8 cellular contexts compared by ENCODE assay signal in genomic region chr21:43865471-43866181, GRCh38. TPM values are rescaled to one million over a fixed set of nuclear protein-coding genes. Genes with fewer than 3 reads are reported as not detected.
DNase-seq lines count a peak whose midpoint lies in the region; ATAC-seq, FAIRE-seq and TF ChIP-seq lines count a peak whose summit lies in the region.

No MANE protein-coding gene starts in this region.

- FAIRE-seq in urothelium cell line (lab: Jason Lieb, UNC) = no peak

- H3K4me3 ChIP-seq in CD8-positive, alpha-beta T cell (ENCODE audit: low read depth, low read length) = peak overlapping the region; percentile 61
- peak overlapping the region; percentile 67 to 71 for H3K4me3 ChIP-seq in duodenal mucosa (ENCODE audit: low read depth in 1 of 2, low read length in 2 of 2)

- peak overlapping the region in 1 of 2 donors; percentile 74 for H3K9ac ChIP-seq in duodenal mucosa (ENCODE audit: low read depth in 1 of 2, low read length in 2 of 2)

- POLR2A ChIA-PET in CD8-positive, alpha-beta T cell (lab: Charles Lee) = interaction anchor here (1.3 to 1.4 kb wide), 2 partner anchors 28 to 56 kb away, joined by 3 to 8 read pairs; no protein-coding TSS in a partner anchor

- CTCF ChIA-PET in CD8-positive, alpha-beta T cell (lab: Charles Lee) = no interaction called here

- H3K27me3 ChIP-seq in CD8-positive, alpha-beta T cell (ENCODE audit: insufficient read depth, low read length) = no peaks in the 10 kb centered on the region
- H3K27me3 ChIP-seq in duodenal mucosa (ENCODE audit: control insufficient read depth in 1 of 2, insufficient read depth in 2 of 2, low read length in 2 of 2) = no peaks in the 10 kb centered on the region

- no peaks in the 10 kb centered on the region for H3K36me3 ChIP-seq in CD8-positive, alpha-beta T cell (ENCODE audit: insufficient read depth, low read length)
- peaks cover 4 to 6% of the 10 kb centered on the region in 2 donors for H3K36me3 ChIP-seq in duodenal mucosa (ENCODE audit: control insufficient read depth in 1 of 2, insufficient read depth in 2 of 2, low read length in 2 of 2)

- peak in 6 of 7 experiments; percentile 27 to 72 (median 50) for DNase-seq in CD8-positive, alpha-beta T cell
- DNase-seq in activated CD4-positive, CD25-positive, alpha-beta regulatory T cell treated with anti-CD3 and anti-CD28 coated beads, Interleukin-2, amount 50 U/mL, for 72 hours = peak; percentile 66
- DNase-seq in medulla oblongata (ENCODE audit: extremely low spot score) (peak; percentile 31), urothelium cell line (ENCODE audit: low spot score) (no peak)
- peak; percentile 41 to 77 for DNase-seq in stimulated activated effector memory CD8-positive, alpha-beta T cell treated with anti-CD3 and anti-CD28 coated beads, Interleukin-12 subunit alpha, Interleukin-12 subunit beta, amount 100 ng/mL, for 72 hours (ENCODE audit: low spot score in 2 of 2)

- H3K9me3 ChIP-seq in CD8-positive, alpha-beta T cell (ENCODE audit: low read length) = no peaks in the 10 kb centered on the region
- no peaks in the 10 kb centered on the region for H3K9me3 ChIP-seq in duodenal mucosa (ENCODE audit: control insufficient read depth in 1 of 2, low read length in 2 of 2)

- intact Hi-C loops in CD8-positive, alpha-beta T cell (cut with DNase I, micrococcal nuclease) = loop anchor here (1.0 to 5.0 kb wide), 6 partner anchors 52 to 973 kb away; partner anchors contain the start of genes NDUFV3 (in 1 of the 2) and RRP1 (in 1 of the 2)

- peak overlapping the region; percentile 85 for H3K27ac Mint-ChIP-seq in CD8-positive, alpha-beta T cell
- peak overlapping the region; percentile 84 for H3K27ac Mint-ChIP-seq in stimulated activated effector memory CD8-positive, alpha-beta T cell treated with anti-CD3 and anti-CD28 coated beads, Interleukin-12 subunit alpha, Interleukin-12 subunit beta, amount 100 ng/mL, for 72 hours

- TF ChIP-seq CTCF in CD8-positive, alpha-beta T cell (IDR thresholded peaks at IDR 0.05) = no peak

- no peaks in the 10 kb centered on the region for H3K9me3 Mint-ChIP-seq in CD8-positive, alpha-beta T cell
- H3K9me3 Mint-ChIP-seq in stimulated activated effector memory CD8-positive, alpha-beta T cell treated with anti-CD3 and anti-CD28 coated beads, Interleukin-12 subunit alpha, Interleukin-12 subunit beta, amount 100 ng/mL, for 72 hours = no peaks in the 10 kb centered on the region

- no peaks in the 10 kb centered on the region for H3K27me3 Mint-ChIP-seq in CD8-positive, alpha-beta T cell (ENCODE audit: low read depth)

- peak; percentile 50 for ATAC-seq in CD8-positive, alpha-beta T cell
- ATAC-seq in HG02798 (IDR thresholded peaks at IDR 0.05; ENCODE audit: poor library complexity, unreplicated experiment) (peak; percentile 37), HG02884 (IDR thresholded peaks at IDR 0.05; ENCODE audit: unreplicated experiment) (no peak)
- peak; percentile 45 for ATAC-seq in stimulated activated effector memory CD8-positive, alpha-beta T cell treated with anti-CD3 and anti-CD28 coated beads, Interleukin-12 subunit alpha, Interleukin-12 subunit beta, amount 100 ng/mL, for 72 hours

- H3K4me1 ChIP-seq in CD8-positive, alpha-beta T cell (ENCODE audit: insufficient read depth, low read length) = peaks cover 23% of the 10 kb centered on the region
- peaks cover 30 to 35% of the 10 kb centered on the region in 2 donors for H3K4me1 ChIP-seq in duodenal mucosa (ENCODE audit: control insufficient read depth in 1 of 2, insufficient read depth in 2 of 2, low read length in 2 of 2)

- peak overlapping the region; percentile 81 for H3K4me3 Mint-ChIP-seq in CD8-positive, alpha-beta T cell
- H3K4me3 Mint-ChIP-seq in stimulated activated effector memory CD8-positive, alpha-beta T cell treated with anti-CD3 and anti-CD28 coated beads, Interleukin-12 subunit alpha, Interleukin-12 subunit beta, amount 100 ng/mL, for 72 hours = peak overlapping the region; percentile 78

- peaks cover 17% of the 10 kb centered on the region for H3K36me3 Mint-ChIP-seq in CD8-positive, alpha-beta T cell
- H3K36me3 Mint-ChIP-seq in stimulated activated effector memory CD8-positive, alpha-beta T cell treated with anti-CD3 and anti-CD28 coated beads, Interleukin-12 subunit alpha, Interleukin-12 subunit beta, amount 100 ng/mL, for 72 hours = peaks cover 30% of the 10 kb centered on the region

- H3K27ac ChIP-seq in CD8-positive, alpha-beta T cell (ENCODE audit: low read depth, low read length) = peak overlapping the region; percentile 45
- H3K27ac ChIP-seq in duodenal mucosa (ENCODE audit: low read depth, low read length) = peak overlapping the region; percentile 77

- peaks cover 45% of the 10 kb centered on the region for H3K4me1 Mint-ChIP-seq in CD8-positive, alpha-beta T cell (ENCODE audit: low read depth)
- peaks cover 34% of the 10 kb centered on the region for H3K4me1 Mint-ChIP-seq in stimulated activated effector memory CD8-positive, alpha-beta T cell treated with anti-CD3 and anti-CD28 coated beads, Interleukin-12 subunit alpha, Interleukin-12 subunit beta, amount 100 ng/mL, for 72 hours

RNA-seq across cellular contexts. Expression of gene AGPAT3, which starts 0.6 kb away (rescaled TPM):
- 10 to 100 TPM; 34.6 to 37.5 TPM for total RNA-seq in CD8-positive, alpha-beta T cell
